In the genomic region with DNA sequence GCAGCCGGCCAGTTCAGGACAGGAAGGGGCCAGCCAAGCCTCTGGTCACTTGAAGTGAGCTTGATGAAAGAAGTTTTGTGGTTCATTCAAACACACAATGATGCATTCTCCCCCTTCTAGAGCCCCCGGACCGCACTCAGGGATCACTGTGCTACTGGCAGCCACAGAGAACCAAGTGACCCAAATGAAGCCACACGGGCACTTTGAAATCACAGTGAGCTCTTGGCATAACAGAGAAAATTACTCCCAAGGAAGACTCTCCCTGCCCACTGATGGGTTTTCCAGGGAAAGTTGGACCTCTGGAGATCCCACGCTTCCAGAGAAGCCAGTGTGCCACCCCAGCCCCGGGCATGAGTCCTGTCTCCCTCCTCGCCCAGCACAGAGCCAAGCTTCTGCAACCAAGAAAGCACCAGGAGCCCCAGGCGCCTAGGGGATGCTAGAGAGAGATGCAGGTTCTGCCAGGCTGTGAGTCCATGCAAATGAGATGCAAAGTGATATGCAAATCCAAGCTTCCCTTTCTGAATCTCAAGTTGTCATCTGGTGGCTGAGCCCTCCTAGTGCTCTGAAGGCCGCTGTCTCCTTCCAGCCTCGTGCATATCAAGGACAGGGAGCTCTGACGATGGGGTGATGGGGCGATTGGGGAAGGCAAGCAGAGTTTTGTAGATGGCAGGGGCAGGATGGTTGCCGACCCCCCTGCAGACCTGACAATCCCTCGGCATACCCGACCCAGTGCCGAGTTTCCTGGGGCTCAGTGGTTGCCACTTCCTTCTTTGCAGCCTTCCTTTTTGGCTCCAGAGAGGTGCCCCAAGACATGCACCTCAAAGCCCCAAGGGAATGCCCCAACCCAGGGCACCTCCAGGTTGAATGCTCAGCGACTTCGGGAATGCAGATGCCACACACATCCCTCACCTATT, we compare ENCODE assay signal across 16 cellular contexts. TPM values are rescaled to one million over a fixed set of nuclear protein-coding genes. Genes with fewer than 3 reads are reported as not detected.
DNase-seq lines count a peak whose midpoint lies in the region; ATAC-seq and TF ChIP-seq lines count a peak whose summit lies in the region.
"Had no signal": no experiment of that assay in that cellular context is flagged by ENCODE, and none has a peak within 500 bp of the region (broad histone marks: within the 10 kb centered on the region; RNA-seq: fewer than 3 reads in every experiment).

No MANE protein-coding gene starts in this region.

- no peaks in the 10 kb centered on the region for H3K9me3 ChIP-seq in OCI-LY7 (ENCODE audit: low read length)
- H3K9me3 ChIP-seq in neural progenitor cell (ENCODE audit: low read depth), result no peaks in the 10 kb centered on the region
- no peaks in the 10 kb centered on the region for H3K9me3 ChIP-seq in upper lobe of left lung
- H3K9me3 ChIP-seq: Caco-2 had no signal

- H3K4me2 ChIP-seq in OCI-LY7 (ENCODE audit: low read length) (peak overlapping the region; percentile 22), neural progenitor cell (no peak overlapping the region)

- H3K36me3 ChIP-seq in OCI-LY7 (ENCODE audit: insufficient read depth, low read length) (no peaks in the 10 kb centered on the region), neural progenitor cell (no peaks in the 10 kb centered on the region), upper lobe of left lung (no peaks in the 10 kb centered on the region)

- no peak overlapping the region for H3K27ac ChIP-seq in OCI-LY7 (ENCODE audit: low read depth, low read length, poor library complexity, severe bottlenecking)
- H3K27ac ChIP-seq in neural progenitor cell, result no peak overlapping the region
- H3K27ac ChIP-seq in upper lobe of left lung, result no peak overlapping the region
- H3K27ac ChIP-seq: GM23248 had no signal

- CTCF ChIA-PET in OCI-LY7 (lab: Charles Lee; ENCODE audit: unreplicated experiment), result interaction anchor here (0.5 kb wide), 1 partner anchor 72 kb away, joined by 9 read pairs; no protein-coding TSS in a partner anchor
- CTCF ChIA-PET in activated CD8-positive, alpha-beta T cell treated with anti-CD3 and anti-CD28 coated beads, Interleukin-2, amount 10 ng/mL, durations not matched to agents 7 days and 5 days (lab: Charles Lee), result interaction anchor here (0.6 to 1.5 kb wide), 3 partner anchors 13 to 114 kb away, joined by 3 to 4 read pairs (median 3); no protein-coding TSS in a partner anchor

- peak; percentile 34 for ATAC-seq in activated naive CD8-positive, alpha-beta T cell treated with anti-CD3 and anti-CD28 coated beads, Interleukin-2, amount 50 U/mL, for 24 hours
- ATAC-seq in HG03108 (IDR thresholded peaks at IDR 0.05; ENCODE audit: unreplicated experiment) (no peak), upper lobe of left lung (ENCODE audit: low FRiP score in 2 of 2) (no peak)
- ATAC-seq in activated CD8-positive, alpha-beta T cell treated with anti-CD3 and anti-CD28 coated beads, Interleukin-2, amount 10 ng/mL, durations not matched to agents 7 days and 5 days, result no peak
- ATAC-seq: Panc1, Right ventricle myocardium inferior had no signal

- no peak for TF ChIP-seq POLR2A in upper lobe of left lung (IDR thresholded peaks at IDR 0.05)

- H2AFZ ChIP-seq in OCI-LY7 (ENCODE audit: low read length), result no peak overlapping the region
- peak overlapping the region; percentile 92 for H2AFZ ChIP-seq in neural progenitor cell (replicated peaks)
- H2AFZ ChIP-seq: GM23248 had no signal

- 65 to 68% methylated on average over 9 to 18 of the region's 18 CpGs for WGBS in upper lobe of left lung, 2 donors

- no peaks in the 10 kb centered on the region for H3K27me3 Mint-ChIP-seq in activated naive CD8-positive, alpha-beta T cell treated with anti-CD3 and anti-CD28 coated beads, Interleukin-2, amount 50 U/mL, for 24 hours
- no peaks in the 10 kb centered on the region for H3K27me3 Mint-ChIP-seq in activated naive CD8-positive, alpha-beta T cell treated with anti-CD3 and anti-CD28 coated beads for 36 hours
- H3K27me3 Mint-ChIP-seq in neural progenitor cell (ENCODE audit: insufficient read depth, low read depth), result peaks cover 2% of the 10 kb centered on the region
- H3K27me3 Mint-ChIP-seq in activated CD8-positive, alpha-beta T cell treated with anti-CD3 and anti-CD28 coated beads, Interleukin-2, amount 10 ng/mL, durations not matched to agents 7 days and 5 days (ENCODE audit: low read depth), result peaks cover 3% of the 10 kb centered on the region

- H3K9ac ChIP-seq in neural progenitor cell, result no peak overlapping the region
- H3K9ac ChIP-seq: GM23248 had no signal

- H3K27me3 ChIP-seq in neural progenitor cell, result no peaks in the 10 kb centered on the region
- no peaks in the 10 kb centered on the region for H3K27me3 ChIP-seq in upper lobe of left lung

- peaks cover 7% of the 10 kb centered on the region for H3K4me1 Mint-ChIP-seq in activated naive CD8-positive, alpha-beta T cell treated with anti-CD3 and anti-CD28 coated beads, Interleukin-2, amount 50 U/mL, for 24 hours
- H3K4me1 Mint-ChIP-seq in activated naive CD8-positive, alpha-beta T cell treated with anti-CD3 and anti-CD28 coated beads for 36 hours, result peaks cover 12% of the 10 kb centered on the region
- peaks cover 21% of the 10 kb centered on the region for H3K4me1 Mint-ChIP-seq in neural progenitor cell
- H3K4me1 Mint-ChIP-seq in activated CD8-positive, alpha-beta T cell treated with anti-CD3 and anti-CD28 coated beads, Interleukin-2, amount 10 ng/mL, durations not matched to agents 7 days and 5 days (ENCODE audit: low read depth), result peaks cover 10% of the 10 kb centered on the region

- DNase-seq in activated naive CD8-positive, alpha-beta T cell treated with anti-CD3 and anti-CD28 coated beads, Interleukin-2, amount 50 U/mL, for 24 hours, result no peak
- DNase-seq in activated naive CD8-positive, alpha-beta T cell treated with anti-CD3 and anti-CD28 coated beads for 36 hours, result no peak
- no peak for DNase-seq in OCI-LY7 (ENCODE audit: low spot score)
- peak; percentile 1 for DNase-seq in neural progenitor cell (ENCODE audit: low spot score)
- no peak for DNase-seq in upper lobe of left lung
- DNase-seq in NK-92 treated with Interleukin-12 subunit alpha and Interleukin-12 subunit beta, amount 100 ng/mL, for 24 hours (lab: John Stamatoyannopoulos, UW), result no peak
- DNase-seq in activated CD8-positive, alpha-beta T cell treated with anti-CD3 and anti-CD28 coated beads, Interleukin-2, amount 10 ng/mL, durations not matched to agents 7 days and 5 days, result no peak
- DNase-seq: Caco-2, DMS53, GM23248, NCI-H1417 treated with DMSO at 0.1 percent for 48 hours, NCI-H1930, NCI-H82 had no signal

- no peaks in the 10 kb centered on the region for H3K9me3 Mint-ChIP-seq in activated naive CD8-positive, alpha-beta T cell treated with anti-CD3 and anti-CD28 coated beads, Interleukin-2, amount 50 U/mL, for 24 hours
- no peaks in the 10 kb centered on the region for H3K9me3 Mint-ChIP-seq in activated naive CD8-positive, alpha-beta T cell treated with anti-CD3 and anti-CD28 coated beads for 36 hours
- no peaks in the 10 kb centered on the region for H3K9me3 Mint-ChIP-seq in neural progenitor cell
- no peaks in the 10 kb centered on the region for H3K9me3 Mint-ChIP-seq in activated CD8-positive, alpha-beta T cell treated with anti-CD3 and anti-CD28 coated beads, Interleukin-2, amount 10 ng/mL, durations not matched to agents 7 days and 5 days (ENCODE audit: insufficient read depth)

- no peak overlapping the region for H3K27ac Mint-ChIP-seq in activated naive CD8-positive, alpha-beta T cell treated with anti-CD3 and anti-CD28 coated beads, Interleukin-2, amount 50 U/mL, for 24 hours
- no peak overlapping the region for H3K27ac Mint-ChIP-seq in activated naive CD8-positive, alpha-beta T cell treated with anti-CD3 and anti-CD28 coated beads for 36 hours
- no peak overlapping the region for H3K27ac Mint-ChIP-seq in neural progenitor cell
- H3K27ac Mint-ChIP-seq in activated CD8-positive, alpha-beta T cell treated with anti-CD3 and anti-CD28 coated beads, Interleukin-2, amount 10 ng/mL, durations not matched to agents 7 days and 5 days, result no peak overlapping the region

- intact Hi-C loops in OCI-LY7 (cut with micrococcal nuclease; ENCODE audit: unreplicated experiment), result no loop called here

- BruUV-seq in OCI-LY7 (replicated peaks; lab: Mats Ljungman, UMichigan), result no TSS peak

- no peak for TF ChIP-seq CTCF in OCI-LY7 (conservative IDR thresholded peaks at IDR 0.05; ENCODE audit: low read length)
- no peak for TF ChIP-seq CTCF in neural progenitor cell (IDR thresholded peaks at IDR 0.05)
- no peak for TF ChIP-seq CTCF in upper lobe of left lung (IDR thresholded peaks at IDR 0.05)

- no peak overlapping the region for H3K4me3 ChIP-seq in OCI-LY7 (ENCODE audit: low read depth, low read length, poor library complexity, severe bottlenecking)
- H3K4me3 ChIP-seq in neural progenitor cell, result no peak overlapping the region
- no peak overlapping the region for H3K4me3 ChIP-seq in upper lobe of left lung
- H3K4me3 ChIP-seq: GM23248 had no signal

- H3K4me3 Mint-ChIP-seq in activated naive CD8-positive, alpha-beta T cell treated with anti-CD3 and anti-CD28 coated beads, Interleukin-2, amount 50 U/mL, for 24 hours, result no peak overlapping the region
- no peak overlapping the region for H3K4me3 Mint-ChIP-seq in activated naive CD8-positive, alpha-beta T cell treated with anti-CD3 and anti-CD28 coated beads for 36 hours
- H3K4me3 Mint-ChIP-seq in neural progenitor cell, result no peak overlapping the region
- H3K4me3 Mint-ChIP-seq in activated CD8-positive, alpha-beta T cell treated with anti-CD3 and anti-CD28 coated beads, Interleukin-2, amount 10 ng/mL, durations not matched to agents 7 days and 5 days, result no peak overlapping the region

- POLR2A ChIA-PET in OCI-LY7 (lab: Charles Lee), result no interaction called here
- POLR2A ChIA-PET in activated CD8-positive, alpha-beta T cell treated with anti-CD3 and anti-CD28 coated beads, Interleukin-2, amount 10 ng/mL, durations not matched to agents 7 days and 5 days (lab: Charles Lee), result interaction anchor here (1.0 kb wide), 1 partner anchor 60 kb away, joined by 4 read pairs; a partner anchor contains a TSS

- TF ChIP-seq EP300 in upper lobe of left lung (IDR thresholded peaks at IDR 0.05), result no peak

- no peaks in the 10 kb centered on the region for H3K36me3 Mint-ChIP-seq in activated naive CD8-positive, alpha-beta T cell treated with anti-CD3 and anti-CD28 coated beads, Interleukin-2, amount 50 U/mL, for 24 hours (ENCODE audit: low read depth)
- H3K36me3 Mint-ChIP-seq in activated naive CD8-positive, alpha-beta T cell treated with anti-CD3 and anti-CD28 coated beads for 36 hours, result no peaks in the 10 kb centered on the region
- H3K36me3 Mint-ChIP-seq in neural progenitor cell, result no peaks in the 10 kb centered on the region
- H3K36me3 Mint-ChIP-seq in activated CD8-positive, alpha-beta T cell treated with anti-CD3 and anti-CD28 coated beads, Interleukin-2, amount 10 ng/mL, durations not matched to agents 7 days and 5 days (ENCODE audit: low read depth), result no peaks in the 10 kb centered on the region

- no peaks in the 10 kb centered on the region for H3F3A ChIP-seq in neural progenitor cell (ENCODE audit: low read depth)

- H3K4me1 ChIP-seq in OCI-LY7 (ENCODE audit: insufficient read depth, low read length, poor library complexity, severe bottlenecking) (peaks cover 12% of the 10 kb centered on the region), neural progenitor cell (peaks cover 2% of the 10 kb centered on the region), upper lobe of left lung (peaks cover 0 to 2% (median 0%) of the 10 kb centered on the region in 4 donors)
- H3K4me1 ChIP-seq: Caco-2 had no signal

- H4K20me1 ChIP-seq in OCI-LY7 (ENCODE audit: insufficient read depth, low read length), result no peaks in the 10 kb centered on the region
- no peaks in the 10 kb centered on the region for H4K20me1 ChIP-seq in neural progenitor cell (ENCODE audit: low read depth)

- H3K9me2 ChIP-seq in OCI-LY7 (ENCODE audit: insufficient read depth, low read length), result no peaks in the 10 kb centered on the region

- H3K79me2 ChIP-seq in OCI-LY7 (ENCODE audit: insufficient read depth, low read depth, low read length) (no peaks in the 10 kb centered on the region), neural progenitor cell (ENCODE audit: low read depth) (no peaks in the 10 kb centered on the region)

RNA-seq across cellular contexts. Expression of a gene that starts 59.7 kb away (rescaled TPM):
- total RNA-seq in activated naive CD8-positive, alpha-beta T cell treated with anti-CD3 and anti-CD28 coated beads for 36 hours, result 10 to 100 TPM; 16.2 to 19.2 TPM
- 8.5 and 14.2 TPM in 2 replicates for total RNA-seq in OCI-LY7 (2014; rRNA removed; shearing (Covaris generic))
- total RNA-seq in OCI-LY7 (2022) (25.2 and 33.9 TPM in 2 replicates), neural progenitor cell (ENCODE audit: low replicate concordance) (11.4 and 14.9 TPM in 2 replicates), upper lobe of left lung (10 to 100 TPM in 4 of 6 donors, 1 to 10 TPM in 2; 8.7 to 38.8 (median 14.7) TPM)
- total RNA-seq in activated CD8-positive, alpha-beta T cell treated with anti-CD3 and anti-CD28 coated beads, Interleukin-2, amount 10 ng/mL, durations not matched to agents 7 days and 5 days, result 10 to 100 TPM; 33.3 to 36.2 TPM
